ENCODE assay signal across 20 cellular contexts in the genomic region with DNA sequence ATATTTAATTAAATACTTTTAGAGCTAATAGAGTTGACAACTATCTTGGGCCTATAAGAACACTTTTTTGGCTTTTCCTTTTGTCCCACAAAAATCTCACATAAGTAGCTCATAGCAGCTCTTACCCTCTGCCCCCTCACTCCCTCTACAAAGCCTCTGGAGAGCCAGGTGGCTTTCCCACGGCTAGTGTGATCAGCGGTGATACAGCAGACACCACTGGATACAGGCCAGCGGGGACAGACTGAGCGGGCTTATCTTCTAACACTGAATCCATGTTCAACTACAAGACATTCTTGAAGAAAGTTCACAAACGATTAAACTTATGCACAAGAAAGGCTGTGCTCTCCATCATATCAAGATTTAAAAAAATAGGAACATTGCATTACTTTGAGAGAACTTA.
DNase-seq lines count a peak whose midpoint lies in the region; ATAC-seq, FAIRE-seq and TF ChIP-seq lines count a peak whose summit lies in the region.
"Had no signal": no experiment of that assay in that cellular context is flagged by ENCODE, and none has a peak within 500 bp of the region (broad histone marks: within the 10 kb centered on the region; RNA-seq: fewer than 3 reads in every experiment).

No MANE protein-coding gene starts in this region.

- H3K36me3 ChIP-seq in right atrium auricular region (no peaks in the 10 kb centered on the region), body of pancreas (replicated peaks in 1 of 2; ENCODE audit: insufficient read depth in 1 of 2, low read depth in 2 of 2) (no peaks in the 10 kb centered on the region), testis (ENCODE audit: low read depth, missing control alignments) (no peaks in the 10 kb centered on the region), mucosa of descending colon (ENCODE audit: low read depth) (no peaks in the 10 kb centered on the region)
- H3K36me3 ChIP-seq: SJSA1 had no signal

- H3K27ac ChIP-seq in right atrium auricular region (no peak overlapping the region), body of pancreas (no peak overlapping the region), testis (no peak overlapping the region)
- H3K27ac ChIP-seq: BLaER1 treated with 17β-estradiol and CSF1 and Interleukin-3, amounts not matched to agents 10 nM and 100 nM; SJSA1 had no signal

- peaks cover 0 to 13% of the 10 kb centered on the region in 2 donors for H3K4me1 ChIP-seq in right atrium auricular region
- no peaks in the 10 kb centered on the region for H3K4me1 ChIP-seq in body of pancreas
- H3K4me1 ChIP-seq in testis = no peaks in the 10 kb centered on the region
- H3K4me1 ChIP-seq in mucosa of descending colon (ENCODE audit: low read depth) = no peaks in the 10 kb centered on the region
- H3K4me1 ChIP-seq: BLaER1 treated with 17β-estradiol and CSF1 and Interleukin-3, amounts not matched to agents 10 nM and 100 nM had no signal

- intact Hi-C loops in left cardiac atrium (cut with DNase I) = no loop called here
- intact Hi-C loops in body of pancreas (cut with DNase I) = no loop called here
- intact Hi-C loops in testis (cut with DNase I; ENCODE audit: low total_unique reads) = no loop called here
- intact Hi-C loops in mucosa of descending colon (cut with DNase I, micrococcal nuclease) = no loop called here

- H3K9me3 ChIP-seq in right atrium auricular region (no peaks in the 10 kb centered on the region), body of pancreas (no peaks in the 10 kb centered on the region), testis (no peaks in the 10 kb centered on the region), mucosa of descending colon (no peaks in the 10 kb centered on the region)
- H3K9me3 ChIP-seq: BLaER1 treated with 17β-estradiol and CSF1 and Interleukin-3, amounts not matched to agents 10 nM and 100 nM; SJSA1 had no signal

- TF ChIP-seq CTCF in right atrium auricular region (IDR thresholded peaks at IDR 0.05) (no peak), body of pancreas (IDR thresholded peaks at IDR 0.05) (no peak), testis (IDR thresholded peaks at IDR 0.05) (no peak), mucosa of descending colon (IDR thresholded peaks at IDR 0.05) (no peak)

- FAIRE-seq in GM12891 (lab: Jason Lieb, UNC) = no peak

- ATAC-seq in left cardiac atrium (peak in 1 of 2 donors; percentile 26), body of pancreas (no peak), mucosa of descending colon (no peak)
- ATAC-seq: CD8-positive, alpha-beta T cell; PC-3 had no signal

- TF ChIP-seq POLR2A in body of pancreas (IDR thresholded peaks at IDR 0.05) = no peak
- TF ChIP-seq POLR2A in testis (IDR thresholded peaks at IDR 0.05) = no peak
- TF ChIP-seq POLR2A in GM12891 (IDR thresholded peaks at IDR 0.05; ENCODE audit: low read depth, low read length) = no peak

- H3K4me3 ChIP-seq in right atrium auricular region = no peak overlapping the region
- no peak overlapping the region for H3K4me3 ChIP-seq in body of pancreas
- H3K4me3 ChIP-seq in testis = no peak overlapping the region
- H3K4me3 ChIP-seq in mucosa of descending colon = no peak overlapping the region
- H3K4me3 ChIP-seq: BLaER1 treated with 17β-estradiol and CSF1 and Interleukin-3, amounts not matched to agents 10 nM and 100 nM; SJSA1 had no signal

- WGBS in body of pancreas, 2 donors = 29 to 35% methylated on average over 5 of the region's 5 CpGs
- 38 to 44% methylated on average over 5 of the region's 5 CpGs for WGBS in testis, 2 donors

- DNase-seq in left cardiac atrium (peak; percentile 23), right atrium auricular region (ENCODE audit: low spot score) (no peak), NCI-H1092 treated with DMSO at 0.1 percent for 48 hours (lab: John Stamatoyannopoulos, UW) (peak; percentile 38), body of pancreas (peak; percentile 31 to 70 (median 40)), testis (peak; percentile 34), GM12891 (ENCODE audit: insufficient read length, low spot score) (no peak), globus pallidus (ENCODE audit: low spot score) (no peak), mucosa of descending colon (no peak)
- DNase-seq: Calu3; CD8-positive, alpha-beta T cell; DMS79 treated with DMSO at 0.1 percent for 48 hours; HCEC 1CT; NCI-H1105 treated with DMSO at 0.1 percent for 48 hours; NCI-H1694; NCI-H2081 treated with DMSO at 0.1 percent for 48 hours; NCI-H446 treated with DMSO at 0.1 percent for 48 hours; PC-3; RPMI8226 had no signal

- H3K27me3 ChIP-seq in right atrium auricular region (no peaks in the 10 kb centered on the region), body of pancreas (no peaks in the 10 kb centered on the region), testis (no peaks in the 10 kb centered on the region)
- H3K27me3 ChIP-seq: BLaER1 treated with 17β-estradiol and CSF1 and Interleukin-3, amounts not matched to agents 10 nM and 100 nM; SJSA1 had no signal

TF ChIP-seq in GM12891, 5 proteins besides CTCF, POLR2A, EP300 and RAD21:
- TF ChIP-seq TAF1 (IDR thresholded peaks at IDR 0.05; ENCODE audit: low read depth, low read length) = no peak

Comparison
In these comparisons a context has a peak if more than half of its experiments do, and no peak if none do; other contexts are left out.
1. DNase-seq: peak in left cardiac atrium (single experiment), NCI-H1092 treated with DMSO at 0.1 percent for 48 hours (single experiment), body of pancreas (4 of 4) and testis (single experiment); none in right atrium auricular region (single experiment), GM12891 (single experiment), globus pallidus (single experiment) and mucosa of descending colon (0 of 3).